In the genomic region with DNA sequence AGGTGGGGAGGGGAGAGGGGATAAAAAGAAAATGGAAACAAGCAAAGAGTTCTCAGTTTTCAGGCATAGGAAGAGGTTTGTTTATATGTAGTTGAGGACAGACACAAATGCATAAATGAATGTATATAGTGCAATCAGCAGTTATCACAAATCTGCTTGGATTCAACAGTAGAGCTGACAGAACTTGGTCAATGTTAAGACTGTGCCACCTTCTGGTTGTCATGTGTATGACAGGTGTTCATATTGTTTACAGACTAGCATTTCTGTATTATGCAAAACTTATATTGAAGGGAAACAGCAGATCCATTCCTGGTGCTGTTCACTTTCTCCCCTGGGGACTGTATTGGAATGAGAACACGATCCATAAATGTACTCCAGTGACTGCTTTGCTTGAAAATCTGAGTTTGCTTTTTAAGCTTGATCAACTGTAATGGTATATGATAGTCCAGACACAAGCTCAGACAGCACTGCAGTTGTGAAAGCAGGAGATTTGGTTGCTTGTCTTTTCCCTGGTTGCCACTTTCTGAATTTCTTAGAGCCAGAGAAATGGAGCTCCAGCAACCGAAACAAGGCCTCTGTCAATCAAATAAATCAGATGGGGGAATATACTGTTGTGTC, we compare ENCODE assay signal across 8 cellular contexts.
DNase-seq lines count a peak whose midpoint lies in the region; ATAC-seq and TF ChIP-seq lines count a peak whose summit lies in the region.

No MANE protein-coding gene starts in this region.

- H3K79me2 ChIP-seq in hepatocyte, result no peaks in the 10 kb centered on the region
- no peaks in the 10 kb centered on the region for H3K79me2 ChIP-seq in smooth muscle cell (ENCODE audit: low read depth)

- H3K36me3 Mint-ChIP-seq in activated CD4-positive, alpha-beta memory T cell treated with anti-CD3 and anti-CD28 coated beads, Interleukin-2, amount 10 ng/mL, durations not matched to agents 7 days and 5 days (ENCODE audit: low read depth), result no peaks in the 10 kb centered on the region
- no peaks in the 10 kb centered on the region for H3K36me3 Mint-ChIP-seq in activated CD4-positive, alpha-beta memory T cell treated with anti-CD3 and anti-CD28 coated beads for 36 hours
- H3K36me3 Mint-ChIP-seq in activated naive CD4-positive, alpha-beta T cell treated with anti-CD3 and anti-CD28 coated beads, Interleukin-2, amount 10 ng/mL, durations not matched to agents 7 days and 5 days, result no peaks in the 10 kb centered on the region

- H3K36me3 ChIP-seq in hepatocyte (replicated peaks; ENCODE audit: insufficient read depth, low read depth), result no peaks in the 10 kb centered on the region
- no peaks in the 10 kb centered on the region for H3K36me3 ChIP-seq in smooth muscle cell (ENCODE audit: low read depth)

- CTCF ChIA-PET in activated CD4-positive, alpha-beta memory T cell treated with anti-CD3 and anti-CD28 coated beads, Interleukin-2, amount 10 ng/mL, durations not matched to agents 7 days and 5 days (lab: Charles Lee), result interaction anchor here (0.6 to 2.5 kb wide), 14 partner anchors 9 to 847 kb away, joined by 3 to 15 read pairs (median 4); no protein-coding TSS in a partner anchor
- CTCF ChIA-PET in activated CD4-positive, alpha-beta memory T cell treated with anti-CD3 and anti-CD28 coated beads for 36 hours (lab: Charles Lee), result interaction anchor here (0.7 to 2.3 kb wide), 28 partner anchors 9 to 871 kb away, joined by 3 to 66 read pairs (median 4); no protein-coding TSS in a partner anchor
- CTCF ChIA-PET in activated naive CD4-positive, alpha-beta T cell treated with anti-CD3 and anti-CD28 coated beads, Interleukin-2, amount 10 ng/mL, durations not matched to agents 7 days and 5 days (lab: Charles Lee), result interaction anchor here (0.8 to 1.8 kb wide), 14 partner anchors 9 to 1201 kb away, joined by 3 to 31 read pairs (median 4); no protein-coding TSS in a partner anchor

- peaks cover 7% of the 10 kb centered on the region for H3K27me3 ChIP-seq in hepatocyte
- peaks cover 12% of the 10 kb centered on the region for H3K27me3 ChIP-seq in smooth muscle cell (ENCODE audit: low read depth)

- H2AFZ ChIP-seq in hepatocyte (no peak overlapping the region), smooth muscle cell (ENCODE audit: low read depth) (no peak overlapping the region)

- DNase-seq in activated CD4-positive, alpha-beta memory T cell treated with anti-CD3 and anti-CD28 coated beads, Interleukin-2, amount 10 ng/mL, durations not matched to agents 7 days and 5 days, result peak; percentile 39
- DNase-seq in activated CD4-positive, alpha-beta memory T cell treated with anti-CD3 and anti-CD28 coated beads for 36 hours, result no peak
- peak; percentile 92 to 96 for DNase-seq in NCI-H526 (lab: John Stamatoyannopoulos, UW)
- peak; percentile 52 for DNase-seq in activated naive CD4-positive, alpha-beta T cell treated with anti-CD3 and anti-CD28 coated beads, Interleukin-2, amount 10 ng/mL, durations not matched to agents 7 days and 5 days
- peak; percentile 76 for DNase-seq in hepatocyte (ENCODE audit: low spot score)
- DNase-seq in smooth muscle cell (lab: John Stamatoyannopoulos, UW; ENCODE audit: unreplicated experiment), result no peak

- H4K20me1 ChIP-seq in hepatocyte (ENCODE audit: insufficient read depth, poor library complexity, severe bottlenecking), result no peaks in the 10 kb centered on the region
- no peaks in the 10 kb centered on the region for H4K20me1 ChIP-seq in smooth muscle cell (ENCODE audit: low read depth)

- POLR2A ChIA-PET in activated CD4-positive, alpha-beta memory T cell treated with anti-CD3 and anti-CD28 coated beads, Interleukin-2, amount 10 ng/mL, durations not matched to agents 7 days and 5 days (lab: Charles Lee), result no interaction called here
- POLR2A ChIA-PET in activated CD4-positive, alpha-beta memory T cell treated with anti-CD3 and anti-CD28 coated beads for 36 hours (lab: Charles Lee), result no interaction called here

- TF ChIP-seq CTCF in hepatocyte (IDR thresholded peaks at IDR 0.05; ENCODE audit: poor library complexity), result peak; percentile 80
- TF ChIP-seq CTCF in smooth muscle cell (IDR thresholded peaks at IDR 0.05; ENCODE audit: borderline replicate concordance, insufficient read depth, poor library complexity, severe bottlenecking), result peak; percentile 72

- H3K27me3 Mint-ChIP-seq in activated CD4-positive, alpha-beta memory T cell treated with anti-CD3 and anti-CD28 coated beads, Interleukin-2, amount 10 ng/mL, durations not matched to agents 7 days and 5 days, result peaks cover 11% of the 10 kb centered on the region
- peaks cover 4% of the 10 kb centered on the region for H3K27me3 Mint-ChIP-seq in activated CD4-positive, alpha-beta memory T cell treated with anti-CD3 and anti-CD28 coated beads for 36 hours
- peaks cover 4% of the 10 kb centered on the region for H3K27me3 Mint-ChIP-seq in activated naive CD4-positive, alpha-beta T cell treated with anti-CD3 and anti-CD28 coated beads, Interleukin-2, amount 10 ng/mL, durations not matched to agents 7 days and 5 days

- 29% methylated on average over 2 of the region's 2 CpGs for WGBS in hepatocyte (ENCODE audit: low lambda C conversion rate, missing lambda C conversion rate)
- WGBS in smooth muscle cell (ENCODE audit: low lambda C conversion rate), result 26% methylated on average over 2 of the region's 2 CpGs

- no peaks in the 10 kb centered on the region for H3F3A ChIP-seq in smooth muscle cell (ENCODE audit: low read depth)

- no peak overlapping the region for H3K27ac ChIP-seq in hepatocyte
- no peak overlapping the region for H3K27ac ChIP-seq in smooth muscle cell (ENCODE audit: low read depth)

- no peaks in the 10 kb centered on the region for H3K9me2 ChIP-seq in hepatocyte (replicated peaks; ENCODE audit: insufficient read depth)

- intact Hi-C loops in activated CD4-positive, alpha-beta memory T cell treated with anti-CD3 and anti-CD28 coated beads for 36 hours (cut with micrococcal nuclease), result loop anchor here (1.0 kb wide), 1 partner anchor 841 kb away; no protein-coding TSS in a partner anchor

- H3K9me3 ChIP-seq in hepatocyte (ENCODE audit: low read depth), result no peaks in the 10 kb centered on the region
- no peaks in the 10 kb centered on the region for H3K9me3 ChIP-seq in smooth muscle cell (replicated peaks; ENCODE audit: low read depth)

- ATAC-seq in GM19467 (IDR thresholded peaks at IDR 0.05; ENCODE audit: unreplicated experiment), result peak; percentile 95
- ATAC-seq in HG03439 (IDR thresholded peaks at IDR 0.05; ENCODE audit: unreplicated experiment), result peak; percentile 88

- no peak overlapping the region for H3K9ac ChIP-seq in smooth muscle cell (ENCODE audit: low read depth)

- H3K4me2 ChIP-seq in hepatocyte (no peak overlapping the region), smooth muscle cell (no peak overlapping the region)

- H3K27ac Mint-ChIP-seq in activated CD4-positive, alpha-beta memory T cell treated with anti-CD3 and anti-CD28 coated beads, Interleukin-2, amount 10 ng/mL, durations not matched to agents 7 days and 5 days, result no peak overlapping the region
- H3K27ac Mint-ChIP-seq in activated CD4-positive, alpha-beta memory T cell treated with anti-CD3 and anti-CD28 coated beads for 36 hours, result no peak overlapping the region
- H3K27ac Mint-ChIP-seq in activated naive CD4-positive, alpha-beta T cell treated with anti-CD3 and anti-CD28 coated beads, Interleukin-2, amount 10 ng/mL, durations not matched to agents 7 days and 5 days, result no peak overlapping the region

- H3K4me1 Mint-ChIP-seq in activated CD4-positive, alpha-beta memory T cell treated with anti-CD3 and anti-CD28 coated beads, Interleukin-2, amount 10 ng/mL, durations not matched to agents 7 days and 5 days, result no peaks in the 10 kb centered on the region
- no peaks in the 10 kb centered on the region for H3K4me1 Mint-ChIP-seq in activated CD4-positive, alpha-beta memory T cell treated with anti-CD3 and anti-CD28 coated beads for 36 hours (ENCODE audit: low read depth)
- H3K4me1 Mint-ChIP-seq in activated naive CD4-positive, alpha-beta T cell treated with anti-CD3 and anti-CD28 coated beads, Interleukin-2, amount 10 ng/mL, durations not matched to agents 7 days and 5 days, result no peaks in the 10 kb centered on the region

- H3K4me3 ChIP-seq in hepatocyte (no peak overlapping the region), smooth muscle cell (no peak overlapping the region)

- no peaks in the 10 kb centered on the region for H3K9me3 Mint-ChIP-seq in activated CD4-positive, alpha-beta memory T cell treated with anti-CD3 and anti-CD28 coated beads, Interleukin-2, amount 10 ng/mL, durations not matched to agents 7 days and 5 days
- no peaks in the 10 kb centered on the region for H3K9me3 Mint-ChIP-seq in activated CD4-positive, alpha-beta memory T cell treated with anti-CD3 and anti-CD28 coated beads for 36 hours
- H3K9me3 Mint-ChIP-seq in activated naive CD4-positive, alpha-beta T cell treated with anti-CD3 and anti-CD28 coated beads, Interleukin-2, amount 10 ng/mL, durations not matched to agents 7 days and 5 days, result no peaks in the 10 kb centered on the region

- no peak overlapping the region for H3K4me3 Mint-ChIP-seq in activated CD4-positive, alpha-beta memory T cell treated with anti-CD3 and anti-CD28 coated beads, Interleukin-2, amount 10 ng/mL, durations not matched to agents 7 days and 5 days
- no peak overlapping the region for H3K4me3 Mint-ChIP-seq in activated CD4-positive, alpha-beta memory T cell treated with anti-CD3 and anti-CD28 coated beads for 36 hours
- H3K4me3 Mint-ChIP-seq in activated naive CD4-positive, alpha-beta T cell treated with anti-CD3 and anti-CD28 coated beads, Interleukin-2, amount 10 ng/mL, durations not matched to agents 7 days and 5 days, result no peak overlapping the region

- H3K4me1 ChIP-seq in hepatocyte (ENCODE audit: insufficient read depth) (no peaks in the 10 kb centered on the region), smooth muscle cell (ENCODE audit: low read depth) (no peaks in the 10 kb centered on the region)

Comparison
In these comparisons a context has a peak if more than half of its experiments do, and no peak if none do; other contexts are left out.
1. DNase-seq: peak in activated CD4-positive, alpha-beta memory T cell treated with anti-CD3 and anti-CD28 coated beads, Interleukin-2, amount 10 ng/mL, durations not matched to agents 7 days and 5 days (single experiment), NCI-H526 (2 of 2), activated naive CD4-positive, alpha-beta T cell treated with anti-CD3 and anti-CD28 coated beads, Interleukin-2, amount 10 ng/mL, durations not matched to agents 7 days and 5 days (single experiment) and hepatocyte (single experiment); none in activated CD4-positive, alpha-beta memory T cell treated with anti-CD3 and anti-CD28 coated beads for 36 hours (single experiment) and smooth muscle cell (single experiment).